Comparison of ENCODE assay signal across 8 cellular contexts in genomic region chr9:128771745-128772519, GRCh38. TPM values are rescaled to one million over a fixed set of nuclear protein-coding genes. Genes with fewer than 3 reads are reported as not detected.
DNase-seq lines count a peak whose midpoint lies in the region; ATAC-seq and TF ChIP-seq lines count a peak whose summit lies in the region.

TSS of gene ZER1 (minus strand) at chr9:128771927. CDS start at chr9:128755565, 16,362 bp downstream.

- DNase-seq in AG10803 (ENCODE audit: low read depth) (peak; percentile 87), NCI-H524 treated with DMSO at 0.1 percent for 48 hours (lab: John Stamatoyannopoulos, UW) (peak; percentile 10), left colon (peak; percentile 91 to 97)
- DNase-seq in activated CD4-positive, alpha-beta T cell treated with anti-CD3 and anti-CD28 coated beads for 4 hours = peak; percentile 94
- DNase-seq in stimulated activated CD4-positive, alpha-beta T cell treated with anti-CD3 and anti-CD28 coated beads, Interleukin-1b, Interleukin-23, amount 100 ng/mL, for 4 hours (ENCODE audit: low read depth in 2 of 2) = peak; percentile 90 to 95

- intact Hi-C loops in left colon (cut with DNase I, micrococcal nuclease) = no loop called here

- TF ChIP-seq POLR2A in GM19193 (IDR thresholded peaks at IDR 0.05; ENCODE audit: extremely low read depth, insufficient read depth, insufficient read length) = peak; percentile 73

- no peak for TF ChIP-seq CTCF in AG10803 (conservative IDR thresholded peaks at IDR 0.05; ENCODE audit: low read length)

- H3K27ac ChIP-seq in cingulate gyrus (ENCODE audit: low read depth, low read length) = peak within 1 kb of the TSS; percentile 84

- peak; percentile 95 for ATAC-seq in HG03432 (IDR thresholded peaks at IDR 0.05; ENCODE audit: unreplicated experiment)
- ATAC-seq in left colon = peak; percentile 95

- H3K4me3 ChIP-seq in AG10803 (ENCODE audit: low read length) = peak within 1 kb of the TSS; percentile 97

RNA-seq across cellular contexts. Expression of gene ZER1, which starts in this region (rescaled TPM):
- total RNA-seq in left colon = 10 to 100 TPM; 53.0 to 62.0 TPM

Comparison
In these comparisons a context has a peak if more than half of its experiments do, and no peak if none do; other contexts are left out.
1. Peak in every context shown above with its lines: DNase-seq, ATAC-seq, H3K4me3 ChIP-seq and H3K27ac ChIP-seq.
2. DNase-seq: peak in every context shown above with its lines; median percentile 94 in activated CD4-positive, alpha-beta T cell treated with anti-CD3 and anti-CD28 coated beads for 4 hours; 94 in left colon; 92 in stimulated activated CD4-positive, alpha-beta T cell treated with anti-CD3 and anti-CD28 coated beads, Interleukin-1b, Interleukin-23, amount 100 ng/mL, for 4 hours; 87 in AG10803; 10 in NCI-H524 treated with DMSO at 0.1 percent for 48 hours.